In genomic region chr15:21284353-21284752, GRCh38 we compare ENCODE assay signal across 8 cellular contexts.
A peak's percentile ranks its signal among the peaks of the same experiment; 100 is the strongest.
DNase-seq lines count a peak whose midpoint lies in the region; ATAC-seq, FAIRE-seq and TF ChIP-seq lines count a peak whose summit lies in the region.
"Not testable (repeated sequence)": the region's sequence is repeated elsewhere in the genome, so short reads cannot be mapped to it uniquely, and the experiment has no call there.

No MANE protein-coding gene starts in this region.

- intact Hi-C loops in Panc1 (cut with micrococcal nuclease; ENCODE audit: unreplicated experiment); GM12878 (cut with micrococcal nuclease; ENCODE audit: unreplicated experiment); left colon (cut with DNase I, micrococcal nuclease): not testable (repeated sequence)

- FAIRE-seq in G401.6 (lab: Jason Lieb, UNC) (peak; percentile 80), GM19239 (lab: Jason Lieb, UNC) (peak; percentile 89), H54 (lab: Jason Lieb, UNC) (peak; percentile 58), GM12878 (lab: Jason Lieb, UNC) (peak; percentile 71)

- not testable (repeated sequence) for BruUV-seq in Panc1 (replicated peaks; lab: Mats Ljungman, UMichigan); GM12878 (replicated peaks; lab: Mats Ljungman, UMichigan)

- H3K4me1 ChIP-seq in Panc1 (ENCODE audit: control insufficient read depth, insufficient read depth, low read length); GM12878 (ENCODE audit: control insufficient read depth, insufficient read depth, low read length): not testable (repeated sequence)

- not testable (repeated sequence) for H3K79me2 ChIP-seq in GM12878 (ENCODE audit: control insufficient read depth, insufficient read depth, low read length)

- not testable (repeated sequence) for TF ChIP-seq EP300 in GM12878 (IDR thresholded peaks at IDR 0.05; ENCODE audit: borderline replicate concordance in 1 of 2, control insufficient read depth in 1 of 2, low read depth in 2 of 2, low read length in 2 of 2)

- RAD21 ChIA-PET in GM12878 (lab: Charles Lee; ENCODE audit: unreplicated experiment): interaction anchor here (1.4 kb wide), 1 partner anchor 11 kb away, joined by 5 read pairs; no protein-coding TSS in a partner anchor

- not testable (repeated sequence) for H4K20me1 ChIP-seq in GM12878 (ENCODE audit: control insufficient read depth, insufficient read depth)

- H3K27ac Mint-ChIP-seq in stimulated activated memory B cell treated with anti-CD40 and anti-IgM and Interleukin-4, amounts not matched to agents 10 μg/mL and 1 μg/mL and 100 μg/mL, for 72 hours: not testable (repeated sequence)

- H3K4me1 Mint-ChIP-seq in stimulated activated memory B cell treated with anti-CD40 and anti-IgM and Interleukin-4, amounts not matched to agents 10 μg/mL and 1 μg/mL and 100 μg/mL, for 72 hours: not testable (repeated sequence)

- CTCF ChIA-PET in Panc1 (lab: Charles Lee): not testable (repeated sequence)
- CTCF ChIA-PET in GM12878 (lab: Yijun Ruan, JAX): interaction anchor here (0.6 to 1.7 kb wide), 5 partner anchors 9 to 634 kb away, joined by 3 to 5 read pairs (median 3); no protein-coding TSS in a partner anchor

- H3K4me3 ChIP-seq in Panc1 (ENCODE audit: low read depth in 2 of 2, low read length in 2 of 2); GM12878: not testable (repeated sequence)

- not testable (repeated sequence) for DNase-seq in GM19239 (ENCODE audit: insufficient read length, low spot score); H54 (ENCODE audit: insufficient read length, low spot score); Panc1 (ENCODE audit: low read depth, low spot score); GM12878 (ENCODE audit: low read depth, low spot score); left colon

- in situ Hi-C loops in Panc1 (cut with HindIII; ENCODE audit: low pct_unique_long_range_greater_than_20kb, low sequenced_read_pairs); GM12878 (cut with MboI): not testable (repeated sequence)

- POLR2A ChIA-PET in Panc1 (lab: Charles Lee); GM12878 (lab: Charles Lee): not testable (repeated sequence)

- not testable (repeated sequence) for H3K9ac ChIP-seq in GM12878 (ENCODE audit: control insufficient read depth, insufficient read depth, low read length)

- not testable (repeated sequence) for H2AFZ ChIP-seq in GM12878 (ENCODE audit: control insufficient read depth, low read depth, low read length)

- SMC1A ChIA-PET in GM12878 (lab: Charles Lee; ENCODE audit: uncharacterized antibody, unreplicated experiment): interaction anchor here (2.0 kb wide), 2 partner anchors 12 to 613 kb away, joined by 5 to 7 read pairs; no protein-coding TSS in a partner anchor

- not testable (repeated sequence) for H3K36me3 ChIP-seq in Panc1 (ENCODE audit: control insufficient read depth, insufficient read depth, low read length); GM12878 (ENCODE audit: control insufficient read depth in 2 of 2, insufficient read depth in 2 of 2, low read length in 1 of 2)

- H3K4me3 Mint-ChIP-seq in stimulated activated memory B cell treated with anti-CD40 and anti-IgM and Interleukin-4, amounts not matched to agents 10 μg/mL and 1 μg/mL and 100 μg/mL, for 72 hours: not testable (repeated sequence)

- not testable (repeated sequence) for TF ChIP-seq RAD21 in GM12878 (IDR thresholded peaks at IDR 0.05; ENCODE audit: insufficient read depth, low read depth, low read length)

- H3K36me3 Mint-ChIP-seq in stimulated activated memory B cell treated with anti-CD40 and anti-IgM and Interleukin-4, amounts not matched to agents 10 μg/mL and 1 μg/mL and 100 μg/mL, for 72 hours: not testable (repeated sequence)

- H3K27me3 ChIP-seq in Panc1 (ENCODE audit: control insufficient read depth, insufficient read depth, low read length); GM12878 (replicated peaks in 1 of 2; ENCODE audit: control insufficient read depth in 2 of 2, insufficient read depth in 2 of 2, low read length in 1 of 2): not testable (repeated sequence)

- not testable (repeated sequence) for H3K9me3 Mint-ChIP-seq in stimulated activated memory B cell treated with anti-CD40 and anti-IgM and Interleukin-4, amounts not matched to agents 10 μg/mL and 1 μg/mL and 100 μg/mL, for 72 hours

- H3K4me2 ChIP-seq in GM12878 (ENCODE audit: control insufficient read depth, insufficient read depth): not testable (repeated sequence)

- H3K9me3 ChIP-seq in Panc1 (ENCODE audit: control insufficient read depth, insufficient read depth, low read depth, low read length); GM12878 (replicated peaks; ENCODE audit: control insufficient read depth, insufficient read depth, low read length): not testable (repeated sequence)

- ATAC-seq in HG03097 (IDR thresholded peaks at IDR 0.05; ENCODE audit: low FRiP score, unreplicated experiment) (peak; percentile 47), Panc1 (peak; percentile 85), GM12878 (peak; percentile 89), left colon (peak; percentile 71)
- ATAC-seq in stimulated activated memory B cell treated with anti-CD40 and anti-IgM and Interleukin-4, amounts not matched to agents 10 μg/mL and 1 μg/mL and 100 μg/mL, for 72 hours: peak; percentile 55

- TF ChIP-seq CTCF in Panc1 (IDR thresholded peaks at IDR 0.05); GM12878 (IDR thresholded peaks at IDR 0.05 in 2 of 3, conservative IDR thresholded peaks at IDR 0.05 in 1 of 3; ENCODE audit: control insufficient read depth in 2 of 3, extremely low read depth in 1 of 3, insufficient read depth in 1 of 3, low read depth in 3 of 3, low read length in 3 of 3): not testable (repeated sequence)

- TF ChIP-seq POLR2A in H54 (IDR thresholded peaks at IDR 0.05; ENCODE audit: low read depth, low read length); GM12878 (IDR thresholded peaks at IDR 0.05; ENCODE audit: low read depth, low read length): not testable (repeated sequence)

- H3K27me3 Mint-ChIP-seq in stimulated activated memory B cell treated with anti-CD40 and anti-IgM and Interleukin-4, amounts not matched to agents 10 μg/mL and 1 μg/mL and 100 μg/mL, for 72 hours: not testable (repeated sequence)

- not testable (repeated sequence) for H3K27ac ChIP-seq in Panc1 (ENCODE audit: low read length); GM12878 (ENCODE audit: control insufficient read depth, insufficient read depth)

- WGBS in GM12878 (ENCODE audit: insufficient coverage, insufficient replicate concordance, low lambda C conversion rate, missing lambda C conversion rate): 0% methylated on average over 1 of the region's 2 CpGs
